1 cellular context compared by ENCODE assay signal in genomic region chr3:151976211-151977050, GRCh38.
TF ChIP-seq lines count a peak whose summit lies in the region.

No MANE protein-coding gene starts in this region.

TF ChIP-seq in HepG2, 621 proteins besides CTCF, POLR2A, EP300 and RAD21 (continued from another document):
- TF ChIP-seq TFDP2 (CRISPR knock-in tag; IDR thresholded peaks at IDR 0.05) (no peak), HBP1 (CRISPR knock-in tag; IDR thresholded peaks at IDR 0.05; ENCODE audit: low read depth) (no peak), TSC22D2 (CRISPR knock-in tag; IDR thresholded peaks at IDR 0.05; ENCODE audit: borderline replicate concordance) (no peak), ZUFSP (CRISPR knock-in tag; IDR thresholded peaks at IDR 0.05; ENCODE audit: borderline replicate concordance) (no peak), ZNF329 (CRISPR knock-in tag; IDR thresholded peaks at IDR 0.05; ENCODE audit: low read depth) (no peak), ZNF563 (CRISPR knock-in tag; IDR thresholded peaks at IDR 0.05) (no peak), ESRRA (CRISPR knock-in tag; IDR thresholded peaks at IDR 0.05; ENCODE audit: low read depth) (no peak), SKIL (CRISPR knock-in tag; IDR thresholded peaks at IDR 0.05; ENCODE audit: borderline replicate concordance) (no peak), CBX2 (IDR thresholded peaks at IDR 0.05; ENCODE audit: low read depth, low read length) (no peak), CBX2 (CRISPR knock-in tag; IDR thresholded peaks at IDR 0.05; ENCODE audit: low read depth) (no peak)
TF ChIP-seq in HepG2: peak in this region for 0.
